Comparison of ENCODE assay signal across 14 cellular contexts in genomic region chr2:239359194-239359912, GRCh38.
"Had no signal": no experiment of that assay in that cellular context is flagged by ENCODE, and none has a peak within 500 bp of the region (broad histone marks: within the 10 kb centered on the region; RNA-seq: fewer than 3 reads in every experiment).

No MANE protein-coding gene starts in this region.

- H3K36me3 ChIP-seq: brain microvascular endothelial cell, esophagus squamous epithelium, gastrocnemius medialis, left lung had no signal

- H2AFZ ChIP-seq: neural progenitor cell, parathyroid adenoma had no signal

- H3K9ac ChIP-seq: neural progenitor cell, parathyroid adenoma had no signal

- H3K27me3 ChIP-seq: brain microvascular endothelial cell, esophagus squamous epithelium, gastrocnemius medialis, left lung, neural progenitor cell had no signal

- ATAC-seq: gastrocnemius medialis, left lung had no signal

- H3K27ac ChIP-seq: brain microvascular endothelial cell, esophagus squamous epithelium, gastrocnemius medialis, left lung, neural progenitor cell, parathyroid adenoma had no signal

- H3K27me3 Mint-ChIP-seq: activated CD4-positive, alpha-beta memory T cell treated with anti-CD3 and anti-CD28 coated beads for 36 hours; activated naive CD8-positive, alpha-beta T cell; memory B cell; type B pancreatic cell had no signal

- H3K4me3 Mint-ChIP-seq: activated CD4-positive, alpha-beta memory T cell treated with anti-CD3 and anti-CD28 coated beads for 36 hours; activated naive CD8-positive, alpha-beta T cell; memory B cell; neural progenitor cell; type B pancreatic cell had no signal

- H3K4me3 ChIP-seq: esophagus squamous epithelium, gastrocnemius medialis, left lung, neural progenitor cell had no signal

- H3K4me1 Mint-ChIP-seq: neural progenitor cell had no signal

- H3K27ac Mint-ChIP-seq: activated CD4-positive, alpha-beta memory T cell treated with anti-CD3 and anti-CD28 coated beads for 36 hours; activated naive CD8-positive, alpha-beta T cell; memory B cell; neural progenitor cell; type B pancreatic cell had no signal

- H3K9me3 ChIP-seq: esophagus squamous epithelium, gastrocnemius medialis had no signal

- H3K4me2 ChIP-seq: neural progenitor cell had no signal

- H3K4me1 ChIP-seq: parathyroid adenoma had no signal

- DNase-seq: activated CD4-positive, alpha-beta memory T cell treated with anti-CD3 and anti-CD28 coated beads for 36 hours; activated gamma-delta T cell; brain microvascular endothelial cell; esophagus squamous epithelium; gastrocnemius medialis; left lung; retina; small intestine; T-helper 9 cell had no signal
